9 cellular contexts compared by ENCODE assay signal in the genomic region with DNA sequence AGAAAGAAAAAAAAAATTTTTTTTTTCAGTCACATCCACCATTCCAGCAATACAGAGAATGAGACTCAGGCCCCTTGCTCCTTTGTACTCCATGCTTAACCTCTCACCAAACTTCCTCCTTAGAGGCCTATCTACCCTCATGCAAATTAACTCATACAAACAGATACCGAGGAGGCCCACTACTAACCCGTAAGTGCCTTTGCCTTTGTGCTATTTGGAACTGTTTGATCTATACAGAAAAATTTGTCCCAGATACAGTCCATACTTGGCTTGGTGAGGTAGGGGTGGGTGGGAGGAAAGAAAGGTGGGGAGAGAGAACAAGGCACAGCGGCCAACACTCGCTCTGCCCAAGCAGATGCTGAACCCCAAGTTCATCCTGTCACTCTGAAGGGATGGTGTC.
DNase-seq lines count a peak whose midpoint lies in the region; ATAC-seq and TF ChIP-seq lines count a peak whose summit lies in the region.
"Had no signal": no experiment of that assay in that cellular context is flagged by ENCODE, and none has a peak within 500 bp of the region (broad histone marks: within the 10 kb centered on the region; RNA-seq: fewer than 3 reads in every experiment).

No MANE protein-coding gene starts in this region.

- peak; percentile 59 for DNase-seq in GM06990 (ENCODE audit: extremely low read depth, insufficient read length)
- DNase-seq in foreskin keratinocyte: no peak
- no peak for DNase-seq in A172 (ENCODE audit: low spot score)
- DNase-seq in cortex of kidney (lab: John Stamatoyannopoulos, UW): no peak
- DNase-seq in activated T-helper 2 cell treated with anti-CD3 and anti-CD28 coated beads, Interferon-gamma antibody, Interleukin-2, Interleukin-4, amounts not matched to agents 10 μg/mL and 5 μg/mL and 100 μg/mL, durations not matched to agents 14 hours and 24 hours and 36 hours (ENCODE audit: low spot score): no peak
- DNase-seq in GF-D8 (lab: John Stamatoyannopoulos, UW): no peak
- DNase-seq: stimulated activated CD4-positive, alpha-beta T cell treated with anti-CD3 and anti-CD28 coated beads, Interleukin-4, amount 100 ng/mL, for 4 hours had no signal

- peaks cover 46% of the 10 kb centered on the region for H3K4me1 ChIP-seq in foreskin keratinocyte

- H3K36me3 ChIP-seq in GM06990 (ENCODE audit: control insufficient read depth, insufficient read depth, low read length): no peaks in the 10 kb centered on the region

- intact Hi-C loops in activated T-helper 2 cell treated with anti-CD3 and anti-CD28 coated beads, Interferon-gamma antibody, Interleukin-2, Interleukin-4, amounts not matched to agents 10 μg/mL and 5 μg/mL and 100 μg/mL, durations not matched to agents 14 hours and 24 hours and 36 hours (cut with micrococcal nuclease): loop anchor here (10.0 kb wide), 1 partner anchor 455 kb away; no protein-coding TSS in a partner anchor

- H3K36me3 Mint-ChIP-seq in activated T-helper 2 cell treated with anti-CD3 and anti-CD28 coated beads, Interferon-gamma antibody, Interleukin-2, Interleukin-4, amounts not matched to agents 10 μg/mL and 5 μg/mL and 100 μg/mL, durations not matched to agents 14 hours and 24 hours and 36 hours (ENCODE audit: low read depth): no peaks in the 10 kb centered on the region

- H3K27me3 ChIP-seq in GM06990 (replicated peaks; ENCODE audit: control insufficient read depth, insufficient read depth, low read length) (no peaks in the 10 kb centered on the region), foreskin keratinocyte (no peaks in the 10 kb centered on the region)

- no peak overlapping the region for H3K4me3 Mint-ChIP-seq in activated T-helper 2 cell treated with anti-CD3 and anti-CD28 coated beads, Interferon-gamma antibody, Interleukin-2, Interleukin-4, amounts not matched to agents 10 μg/mL and 5 μg/mL and 100 μg/mL, durations not matched to agents 14 hours and 24 hours and 36 hours (ENCODE audit: low read depth)

- peak; percentile 29 for ATAC-seq in GM21447 (IDR thresholded peaks at IDR 0.05; ENCODE audit: unreplicated experiment)
- ATAC-seq in HG03565 (IDR thresholded peaks at IDR 0.05; ENCODE audit: unreplicated experiment): peak; percentile 34
- no peak for ATAC-seq in foreskin keratinocyte

- no peak for TF ChIP-seq CTCF in GM06990 (IDR thresholded peaks at IDR 0.05; ENCODE audit: insufficient read depth, low read length, poor library complexity, severe bottlenecking)
- TF ChIP-seq CTCF in foreskin keratinocyte (conservative IDR thresholded peaks at IDR 0.05): no peak

- no peak overlapping the region for H3K27ac Mint-ChIP-seq in activated T-helper 2 cell treated with anti-CD3 and anti-CD28 coated beads, Interferon-gamma antibody, Interleukin-2, Interleukin-4, amounts not matched to agents 10 μg/mL and 5 μg/mL and 100 μg/mL, durations not matched to agents 14 hours and 24 hours and 36 hours

- H3K27ac ChIP-seq in foreskin keratinocyte: peak overlapping the region; percentile 94

- no peaks in the 10 kb centered on the region for H3K27me3 Mint-ChIP-seq in activated T-helper 2 cell treated with anti-CD3 and anti-CD28 coated beads, Interferon-gamma antibody, Interleukin-2, Interleukin-4, amounts not matched to agents 10 μg/mL and 5 μg/mL and 100 μg/mL, durations not matched to agents 14 hours and 24 hours and 36 hours (ENCODE audit: low read depth)

- peak overlapping the region; percentile 38; the same call in 1 of the 2 replicates for H3K4me3 ChIP-seq in GM06990 (replicated peaks; ENCODE audit: low read depth, low read length)

- H3K9me3 Mint-ChIP-seq in activated T-helper 2 cell treated with anti-CD3 and anti-CD28 coated beads, Interferon-gamma antibody, Interleukin-2, Interleukin-4, amounts not matched to agents 10 μg/mL and 5 μg/mL and 100 μg/mL, durations not matched to agents 14 hours and 24 hours and 36 hours: no peaks in the 10 kb centered on the region

- peaks cover 64% of the 10 kb centered on the region for H3K4me1 Mint-ChIP-seq in activated T-helper 2 cell treated with anti-CD3 and anti-CD28 coated beads, Interferon-gamma antibody, Interleukin-2, Interleukin-4, amounts not matched to agents 10 μg/mL and 5 μg/mL and 100 μg/mL, durations not matched to agents 14 hours and 24 hours and 36 hours (ENCODE audit: low read depth)
